8 cellular contexts compared by ENCODE assay signal in the genomic region with DNA sequence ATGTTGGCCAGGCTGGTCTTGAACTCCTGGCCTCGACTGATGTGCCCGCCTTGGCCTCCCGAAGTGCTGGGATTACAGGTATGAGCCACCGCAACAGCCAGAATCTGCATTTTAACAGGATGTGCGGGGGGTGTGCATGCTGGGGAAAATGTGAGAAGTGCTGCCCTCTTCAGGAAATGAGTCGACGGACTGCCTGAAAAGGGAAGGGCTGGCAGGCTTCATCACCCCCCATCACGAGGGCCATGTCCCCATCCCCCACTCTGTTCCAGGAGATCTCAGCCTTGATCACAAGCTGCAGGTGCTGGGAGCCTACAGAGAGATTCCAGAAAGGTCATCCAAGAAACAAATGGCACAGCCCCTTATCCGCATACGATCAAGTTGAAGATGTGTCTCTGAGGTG.
DNase-seq lines count a peak whose midpoint lies in the region; ATAC-seq and TF ChIP-seq lines count a peak whose summit lies in the region.

No MANE protein-coding gene starts in this region.

- no peak overlapping the region for H3K27ac ChIP-seq in OCI-LY1 (ENCODE audit: low read depth, low read length, poor library complexity, severe bottlenecking)

- H3K36me3 ChIP-seq in GM06990 (ENCODE audit: control insufficient read depth, insufficient read depth, low read length) (no peaks in the 10 kb centered on the region), OCI-LY1 (ENCODE audit: insufficient read depth, low read length) (no peaks in the 10 kb centered on the region)

- TF ChIP-seq CTCF in GM06990 (IDR thresholded peaks at IDR 0.05; ENCODE audit: insufficient read depth, low read length, poor library complexity, severe bottlenecking) = peak; percentile 39
- 0 out of 2 replicates have a peak, but pooled peaks have one; percentile 21 for TF ChIP-seq CTCF in OCI-LY1 (IDR thresholded peaks at IDR 0.05; ENCODE audit: low read length)
- peak; percentile 36 for TF ChIP-seq CTCF in epithelial cell of proximal tubule (conservative IDR thresholded peaks at IDR 0.05; ENCODE audit: low read depth, low read length)

- H3K4me3 ChIP-seq in GM06990 (replicated peaks; ENCODE audit: low read depth, low read length) (no peak overlapping the region), OCI-LY1 (ENCODE audit: low read depth, low read length, poor library complexity, severe bottlenecking) (no peak overlapping the region), epithelial cell of proximal tubule (ENCODE audit: low read depth, low read length) (no peak overlapping the region)

- H3K9me3 ChIP-seq in OCI-LY1 (ENCODE audit: low read length) = no peaks in the 10 kb centered on the region

- no peaks in the 10 kb centered on the region for H3K79me2 ChIP-seq in OCI-LY1 (ENCODE audit: insufficient read depth, low read length)

- H3K9ac ChIP-seq in OCI-LY1 (ENCODE audit: low read length) = no peak overlapping the region

- no peaks in the 10 kb centered on the region for H3K9me2 ChIP-seq in OCI-LY1 (ENCODE audit: low read depth, low read length)

- ATAC-seq in GM19452 (IDR thresholded peaks at IDR 0.05; ENCODE audit: unreplicated experiment) (no peak), GM18870 (IDR thresholded peaks at IDR 0.05; ENCODE audit: unreplicated experiment) (no peak)

- no peaks in the 10 kb centered on the region for H3K4me1 ChIP-seq in OCI-LY1 (ENCODE audit: insufficient read depth, low read length, severe bottlenecking)

- H3K27me3 ChIP-seq in GM06990 (replicated peaks; ENCODE audit: control insufficient read depth, insufficient read depth, low read length) = no peaks in the 10 kb centered on the region; the same call in none of the 2 replicates
- H3K27me3 ChIP-seq in OCI-LY1 (ENCODE audit: insufficient read depth, low read length) = no peaks in the 10 kb centered on the region

- DNase-seq in A172 (ENCODE audit: low spot score) (peak; percentile 39), GM06990 (ENCODE audit: extremely low read depth, insufficient read length) (no peak), epithelial cell of proximal tubule (ENCODE audit: low read depth) (no peak), GM03348 (ENCODE audit: low spot score) (no peak), medulla oblongata (ENCODE audit: extremely low spot score) (no peak)

- H2AFZ ChIP-seq in OCI-LY1 (ENCODE audit: low read length) = no peak overlapping the region

- no peaks in the 10 kb centered on the region for H4K20me1 ChIP-seq in OCI-LY1 (ENCODE audit: insufficient read depth, low read length)

- H3K4me2 ChIP-seq in OCI-LY1 (ENCODE audit: low read length) = no peak overlapping the region

- H3F3A ChIP-seq in OCI-LY1 (ENCODE audit: insufficient read depth, low read length) = no peaks in the 10 kb centered on the region
